In the genomic region with DNA sequence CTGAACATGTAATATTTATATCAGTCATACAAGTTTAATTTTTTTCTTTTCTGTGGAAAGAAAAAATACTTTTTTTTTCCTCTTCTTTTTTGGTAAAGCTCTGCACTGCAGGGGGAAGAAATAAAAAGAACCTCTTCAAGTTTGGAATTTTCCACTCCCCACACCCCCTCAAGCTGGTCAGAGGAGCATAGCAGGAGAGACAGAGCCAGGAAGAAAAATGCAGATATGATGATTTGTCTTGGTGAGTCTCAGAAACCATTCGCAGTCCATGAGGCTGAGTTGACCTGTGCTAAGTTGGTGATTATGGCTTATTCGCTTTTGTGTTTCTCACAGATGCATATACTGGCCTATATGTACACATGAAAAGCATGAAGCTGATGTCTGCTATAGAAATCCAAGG, we compare ENCODE assay signal across 20 cellular contexts.
A peak's percentile ranks its signal among the peaks of the same experiment; 100 is the strongest.
DNase-seq lines count a peak whose midpoint lies in the region; ATAC-seq and TF ChIP-seq lines count a peak whose summit lies in the region.
"Had no signal": no experiment of that assay in that cellular context is flagged by ENCODE, and none has a peak within 500 bp of the region (broad histone marks: within the 10 kb centered on the region; RNA-seq: fewer than 3 reads in every experiment).

No MANE protein-coding gene starts in this region.

- no peaks in the 10 kb centered on the region for H3K36me3 ChIP-seq in esophagus squamous epithelium
- H3K36me3 ChIP-seq: SJCRH30 had no signal

- H3K4me3 ChIP-seq in AG09309 (ENCODE audit: control insufficient read depth, low read depth, low read length) = no peak overlapping the region
- H3K4me3 ChIP-seq in esophagus squamous epithelium = no peak overlapping the region
- H3K4me3 ChIP-seq: PC-9, psoas muscle, SJCRH30 had no signal

- peak overlapping the region in 3 of 4 donors; percentile 11 to 60 (median 50) for H3K27ac ChIP-seq in esophagus squamous epithelium
- H3K27ac ChIP-seq: PC-9, psoas muscle, SJCRH30 had no signal

- 70 to 73% methylated on average over 2 of the region's 2 CpGs for WGBS in esophagus squamous epithelium, 2 donors

- in situ Hi-C loops in SK-MEL-5 (cut with HindIII; ENCODE audit: low pct_unique_long_range_greater_than_20kb, low sequenced_read_pairs) = no loop called here

- no peaks in the 10 kb centered on the region for H3K9me3 ChIP-seq in esophagus squamous epithelium
- H3K9me3 ChIP-seq: psoas muscle, SJCRH30 had no signal

- ATAC-seq in sciatic nerve (peak; percentile 72), GM19395 (IDR thresholded peaks at IDR 0.05; ENCODE audit: unreplicated experiment) (no peak), HG02759 (IDR thresholded peaks at IDR 0.05; ENCODE audit: unreplicated experiment) (no peak), GM21619 (IDR thresholded peaks at IDR 0.05; ENCODE audit: unreplicated experiment) (no peak)
- ATAC-seq: esophagus mucosa, psoas muscle had no signal

- DNase-seq in AG09309 (ENCODE audit: low read depth) (peak; percentile 29), SK-MEL-5 (ENCODE audit: low read depth, low spot score) (peak; percentile 14), esophagus squamous epithelium (lab: John Stamatoyannopoulos, UW) (no peak), sciatic nerve (ENCODE audit: low spot score) (no peak), hypothalamus (lab: John Stamatoyannopoulos, UW) (no peak)
- DNase-seq: ACHN; activated CD4-positive, alpha-beta T cell treated with anti-CD3 and anti-CD28 coated beads, Interleukin-2, amount 10 ng/mL, durations not matched to agents 24 days and 14 days; activated effector memory CD4-positive, alpha-beta T cell treated with Interleukin-2 at 50 U/mL for 16 hours; CD4-positive, CD25-positive, alpha-beta regulatory T cell; effector CD4-positive, alpha-beta T cell; GDM1; NCI-H1105; NCI-H2081; PC-9; psoas muscle; SJCRH30 had no signal

- peaks cover 0 to 22% (median 2%) of the 10 kb centered on the region in 3 donors for H3K4me1 ChIP-seq in esophagus squamous epithelium
- H3K4me1 ChIP-seq: psoas muscle, SJCRH30 had no signal

- TF ChIP-seq POLR2A in esophagus squamous epithelium (IDR thresholded peaks at IDR 0.05) = no peak

- no peak for TF ChIP-seq CTCF in AG09309 (IDR thresholded peaks at IDR 0.05; ENCODE audit: control insufficient read depth, insufficient read depth, low read depth, low read length, missing control alignments)
- TF ChIP-seq CTCF in esophagus squamous epithelium (IDR thresholded peaks at IDR 0.05) = no peak

- H3K27me3 ChIP-seq in esophagus squamous epithelium = peaks cover 0 to 3% (median 0%) of the 10 kb centered on the region in 4 donors
- H3K27me3 ChIP-seq: SJCRH30 had no signal

- intact Hi-C loops in esophagus squamous epithelium (cut with DNase I) = no loop called here
- intact Hi-C loops in sciatic nerve (cut with DNase I) = no loop called here

Comparison
In these comparisons a context has a peak if more than half of its experiments do, and no peak if none do; other contexts are left out.
1. DNase-seq: peak in AG09309 (single experiment) and SK-MEL-5 (single experiment); none in esophagus squamous epithelium (single experiment), sciatic nerve (single experiment) and hypothalamus (0 of 51).